7 cellular contexts compared by ENCODE assay signal in genomic region chr20:45052698-45053440, GRCh38. TPM values are rescaled to one million over a fixed set of nuclear protein-coding genes. Genes with fewer than 3 reads are reported as not detected.
A peak's percentile ranks its signal among the peaks of the same experiment; 100 is the strongest.
DNase-seq lines count a peak whose midpoint lies in the region; ATAC-seq and TF ChIP-seq lines count a peak whose summit lies in the region.

No MANE protein-coding gene starts in this region.

- ATAC-seq in GM18867 (IDR thresholded peaks at IDR 0.05; ENCODE audit: unreplicated experiment), result peak; percentile 56
- peak; percentile 42 for ATAC-seq in HG03565 (IDR thresholded peaks at IDR 0.05; ENCODE audit: unreplicated experiment)
- no peak for ATAC-seq in HG03460 (IDR thresholded peaks at IDR 0.05; ENCODE audit: unreplicated experiment)

- no peaks in the 10 kb centered on the region for H3K9me3 Mint-ChIP-seq in activated naive CD8-positive, alpha-beta T cell treated with anti-CD3 and anti-CD28 coated beads for 36 hours

- peaks cover 60% of the 10 kb centered on the region for H3K36me3 Mint-ChIP-seq in activated naive CD8-positive, alpha-beta T cell treated with anti-CD3 and anti-CD28 coated beads for 36 hours

- H3K27ac Mint-ChIP-seq in activated naive CD8-positive, alpha-beta T cell treated with anti-CD3 and anti-CD28 coated beads for 36 hours, result peak overlapping the region; percentile 85

- H3K4me3 Mint-ChIP-seq in activated naive CD8-positive, alpha-beta T cell treated with anti-CD3 and anti-CD28 coated beads for 36 hours, result peak overlapping the region; percentile 26

- no peak for DNase-seq in activated naive CD8-positive, alpha-beta T cell treated with anti-CD3 and anti-CD28 coated beads for 36 hours
- peak; percentile 81 for DNase-seq in midbrain (lab: John Stamatoyannopoulos, UW)
- DNase-seq in HEK293T (ENCODE audit: extremely low spot score), result no peak
- no peak for DNase-seq in NCI-H1105 treated with DMSO at 0.1 percent for 48 hours (lab: John Stamatoyannopoulos, UW)

- no peaks in the 10 kb centered on the region for H3K27me3 Mint-ChIP-seq in activated naive CD8-positive, alpha-beta T cell treated with anti-CD3 and anti-CD28 coated beads for 36 hours

- H3K4me1 Mint-ChIP-seq in activated naive CD8-positive, alpha-beta T cell treated with anti-CD3 and anti-CD28 coated beads for 36 hours, result peaks cover 82% of the 10 kb centered on the region

- CTCF ChIA-PET in HEK293T (lab: Yijun Ruan, JAX), result interaction anchor here (0.6 to 0.8 kb wide), 2 partner anchors 9 to 12 kb away, joined by 3 to 4 read pairs; no protein-coding TSS in a partner anchor

- POLR2A ChIA-PET in HEK293T (lab: Yijun Ruan, JAX), result no interaction called here

TF ChIP-seq in HEK293T, 16 proteins besides CTCF, POLR2A, EP300 and RAD21:
- TF ChIP-seq HDGF (IDR thresholded peaks at IDR 0.05; ENCODE audit: borderline replicate concordance) (no peak), ZNF384 (IDR thresholded peaks at IDR 0.05) (no peak), L3MBTL2 (conservative IDR thresholded peaks at IDR 0.05) (no peak)

RNA-seq across cellular contexts. Expression of gene KCNS1, which starts 48.1 kb away (rescaled TPM):
- under 1 TPM; 0.56 to 0.70 TPM for total RNA-seq in activated naive CD8-positive, alpha-beta T cell treated with anti-CD3 and anti-CD28 coated beads for 36 hours
